28 cellular contexts compared by ENCODE assay signal in the genomic region with DNA sequence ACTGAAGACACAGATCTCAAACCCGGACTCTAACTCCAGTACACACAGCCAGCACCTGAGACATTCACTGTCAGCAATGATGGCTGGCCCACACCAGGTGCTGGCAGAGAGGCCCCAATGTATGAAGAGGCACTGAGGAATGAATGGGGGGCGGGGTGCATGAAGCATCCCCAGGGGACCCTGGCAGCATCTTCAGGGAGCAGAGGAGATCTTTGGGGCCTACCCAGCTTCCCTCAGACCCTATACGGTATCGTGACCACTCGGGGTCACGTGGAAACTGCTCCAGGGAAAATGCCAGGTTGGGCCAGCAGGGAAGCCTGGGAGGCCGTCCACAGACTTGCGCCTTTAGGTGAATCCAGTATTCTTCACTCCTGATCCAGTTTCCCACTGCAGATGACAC.
"Had no signal": no experiment of that assay in that cellular context is flagged by ENCODE, and none has a peak within 500 bp of the region (broad histone marks: within the 10 kb centered on the region; RNA-seq: fewer than 3 reads in every experiment).

No MANE protein-coding gene starts in this region.

- H3K4me2 ChIP-seq: neural progenitor cell had no signal

- ATAC-seq: activated CD4-positive, alpha-beta T cell treated with anti-CD3 and anti-CD28 coated beads for 36 hours; activated T-cell treated with anti-CD3 and anti-CD28 coated beads, Interleukin-2, amount 50 U/mL, for 4 hours; esophagus mucosa; left lung; lower lobe of right lung; naive thymus-derived CD8-positive, alpha-beta T cell; sciatic nerve; stimulated activated memory B cell treated with anti-CD40 and anti-IgM and Interleukin-4, amounts not matched to agents 10 μg/mL and 1 μg/mL and 100 μg/mL, for 72 hours; stimulated activated naive CD8-positive, alpha-beta T cell treated with anti-CD3 and anti-CD28 coated beads, Interleukin-15, amount 100 ng/mL, for 72 hours had no signal

- H3K4me1 ChIP-seq: left lung, lower lobe of right lung, neural progenitor cell, prostate gland, upper lobe of left lung had no signal

- H3K4me1 Mint-ChIP-seq: activated CD4-positive, alpha-beta T cell treated with anti-CD3 and anti-CD28 coated beads for 36 hours; immature natural killer cell; naive thymus-derived CD8-positive, alpha-beta T cell; stimulated activated memory B cell treated with anti-CD40 and anti-IgM and Interleukin-4, amounts not matched to agents 10 μg/mL and 1 μg/mL and 100 μg/mL, for 72 hours; stimulated activated naive CD8-positive, alpha-beta T cell treated with anti-CD3 and anti-CD28 coated beads, Interleukin-15, amount 100 ng/mL, for 72 hours had no signal

- H3K27ac Mint-ChIP-seq: activated CD4-positive, alpha-beta T cell treated with anti-CD3 and anti-CD28 coated beads for 36 hours; activated naive CD8-positive, alpha-beta T cell; immature natural killer cell; naive thymus-derived CD8-positive, alpha-beta T cell; neural progenitor cell; stimulated activated memory B cell treated with anti-CD40 and anti-IgM and Interleukin-4, amounts not matched to agents 10 μg/mL and 1 μg/mL and 100 μg/mL, for 72 hours; stimulated activated naive CD8-positive, alpha-beta T cell treated with anti-CD3 and anti-CD28 coated beads, Interleukin-15, amount 100 ng/mL, for 72 hours; T-helper 2 cell treated with Interferon-gamma antibody and Interleukin-4, amounts not matched to agents 5 μg/mL and 100 μg/mL, for 36 hours had no signal

- H3K27me3 Mint-ChIP-seq: activated CD4-positive, alpha-beta T cell treated with anti-CD3 and anti-CD28 coated beads for 36 hours; activated naive CD8-positive, alpha-beta T cell; naive thymus-derived CD8-positive, alpha-beta T cell; stimulated activated memory B cell treated with anti-CD40 and anti-IgM and Interleukin-4, amounts not matched to agents 10 μg/mL and 1 μg/mL and 100 μg/mL, for 72 hours; stimulated activated naive CD8-positive, alpha-beta T cell treated with anti-CD3 and anti-CD28 coated beads, Interleukin-15, amount 100 ng/mL, for 72 hours had no signal

- H3K9ac ChIP-seq: neural progenitor cell had no signal

- H3K36me3 ChIP-seq: neural progenitor cell, prostate gland had no signal

- H3K9me3 ChIP-seq: left lung, lower lobe of right lung, prostate gland, upper lobe of left lung had no signal

- H3K27me3 ChIP-seq: left lung, neural progenitor cell, upper lobe of left lung had no signal

- H2AFZ ChIP-seq: neural progenitor cell had no signal

- H3K4me3 Mint-ChIP-seq: activated CD4-positive, alpha-beta T cell treated with anti-CD3 and anti-CD28 coated beads for 36 hours; activated naive CD8-positive, alpha-beta T cell; activated T-cell treated with anti-CD3 and anti-CD28 coated beads, Interleukin-2, amount 50 U/mL, for 4 hours; immature natural killer cell; naive thymus-derived CD8-positive, alpha-beta T cell; neural progenitor cell; stimulated activated memory B cell treated with anti-CD40 and anti-IgM and Interleukin-4, amounts not matched to agents 10 μg/mL and 1 μg/mL and 100 μg/mL, for 72 hours; stimulated activated naive CD8-positive, alpha-beta T cell treated with anti-CD3 and anti-CD28 coated beads, Interleukin-15, amount 100 ng/mL, for 72 hours; T-helper 2 cell treated with Interferon-gamma antibody and Interleukin-4, amounts not matched to agents 5 μg/mL and 100 μg/mL, for 36 hours had no signal

- H3K27ac ChIP-seq: left lung, lower lobe of right lung, neural progenitor cell, prostate gland, skin epidermis, upper lobe of left lung had no signal

- H3K4me3 ChIP-seq: left lung, lower lobe of right lung, neural progenitor cell, prostate gland, skin epidermis, upper lobe of left lung had no signal

- DNase-seq: activated CD4-positive, alpha-beta T cell treated with anti-CD3 and anti-CD28 coated beads for 36 hours; activated CD4-positive, alpha-beta T cell treated with anti-CD3 and anti-CD28 coated beads, Interleukin-2, amount 50 U/mL, for 4 hours; activated CD4-positive, CD25-positive, alpha-beta regulatory T cell; activated naive CD4-positive, alpha-beta T cell; activated T-cell treated with anti-CD3 and anti-CD28 coated beads, Interleukin-2, amount 50 U/mL, for 4 hours; cerebellar nuclear complex; cortex of kidney; foreskin fibroblast; immature natural killer cell; kidney glomerular epithelial cell; lower lobe of right lung; mesenchymal stem cell; retina; stimulated activated CD4-positive, alpha-beta T cell treated with anti-CD3 and anti-CD28 coated beads, Interleukin-4, amount 100 ng/mL, for 4 hours; stimulated activated CD8-positive, alpha-beta memory T cell treated with anti-CD3 and anti-CD28 coated beads, Interleukin-4, amount 100 ng/mL, for 48 hours; stimulated activated naive CD8-positive, alpha-beta T cell treated with anti-CD3 and anti-CD28 coated beads, Interleukin-15, amount 100 ng/mL, for 72 hours; T-helper 1 cell had no signal

- H3K9me3 Mint-ChIP-seq: activated T-cell treated with anti-CD3 and anti-CD28 coated beads, Interleukin-2, amount 50 U/mL, for 4 hours; immature natural killer cell; naive thymus-derived CD8-positive, alpha-beta T cell; neural progenitor cell; stimulated activated memory B cell treated with anti-CD40 and anti-IgM and Interleukin-4, amounts not matched to agents 10 μg/mL and 1 μg/mL and 100 μg/mL, for 72 hours; stimulated activated naive CD8-positive, alpha-beta T cell treated with anti-CD3 and anti-CD28 coated beads, Interleukin-15, amount 100 ng/mL, for 72 hours; T-helper 2 cell treated with Interferon-gamma antibody and Interleukin-4, amounts not matched to agents 5 μg/mL and 100 μg/mL, for 36 hours had no signal
